In genomic region chr15:42721016-42721415, GRCh38 we compare ENCODE assay signal across 21 cellular contexts. TPM values are rescaled to one million over a fixed set of nuclear protein-coding genes. Genes with fewer than 3 reads are reported as not detected.
DNase-seq lines count a peak whose midpoint lies in the region; ATAC-seq and TF ChIP-seq lines count a peak whose summit lies in the region.
"Had no signal": no experiment of that assay in that cellular context is flagged by ENCODE, and none has a peak within 500 bp of the region (broad histone marks: within the 10 kb centered on the region; RNA-seq: fewer than 3 reads in every experiment).

No MANE protein-coding gene starts in this region.

- CTCF ChIA-PET in CD4-positive, alpha-beta T cell (lab: Charles Lee) = no interaction called here
- CTCF ChIA-PET in RWPE1 (lab: Yijun Ruan, JAX) = interaction anchor here (0.5 to 0.6 kb wide), 2 partner anchors 15 to 670 kb away, joined by 3 read pairs; no protein-coding TSS in a partner anchor

- H3K9me3 ChIP-seq in CD4-positive, alpha-beta T cell (ENCODE audit: control insufficient read depth, low read length) = no peaks in the 10 kb centered on the region
- H3K9me3 ChIP-seq: SJCRH30 had no signal

- H3K9me3 Mint-ChIP-seq in CD4-positive, alpha-beta T cell = no peaks in the 10 kb centered on the region
- H3K9me3 Mint-ChIP-seq in nephron progenitor cell (no peaks in the 10 kb centered on the region), chondrocyte (ENCODE audit: low read depth) (no peaks in the 10 kb centered on the region)

- H3K36me3 Mint-ChIP-seq in CD4-positive, alpha-beta T cell (ENCODE audit: low read depth) = peaks cover 51% of the 10 kb centered on the region
- H3K36me3 Mint-ChIP-seq in nephron progenitor cell (ENCODE audit: low read depth) (peaks cover 29% of the 10 kb centered on the region), chondrocyte (ENCODE audit: low read depth) (peaks cover 22% of the 10 kb centered on the region)

- ATAC-seq in CD4-positive, alpha-beta T cell (ENCODE audit: poor library complexity) = no peak
- ATAC-seq in HG03025 (IDR thresholded peaks at IDR 0.05; ENCODE audit: low FRiP score, unreplicated experiment) = no peak
- ATAC-seq: Panc1 had no signal

- intact Hi-C loops in CD4-positive, alpha-beta T cell (cut with DNase I, micrococcal nuclease) = no loop called here

- no peak overlapping the region for H3K4me3 Mint-ChIP-seq in CD4-positive, alpha-beta T cell
- no peak overlapping the region for H3K4me3 Mint-ChIP-seq in nephron progenitor cell
- no peak overlapping the region for H3K4me3 Mint-ChIP-seq in chondrocyte (ENCODE audit: unreplicated experiment)

- no peak for TF ChIP-seq CTCF in CD4-positive, alpha-beta T cell (IDR thresholded peaks at IDR 0.05)
- TF ChIP-seq CTCF in RWPE1 (conservative IDR thresholded peaks at IDR 0.05; ENCODE audit: low read depth) = no peak
- no peak for TF ChIP-seq CTCF in nephron progenitor cell (IDR thresholded peaks at IDR 0.05)
- no peak for TF ChIP-seq CTCF in chondrocyte (IDR thresholded peaks at IDR 0.05)

- no peaks in the 10 kb centered on the region for H3K27me3 ChIP-seq in CD4-positive, alpha-beta T cell (ENCODE audit: control insufficient read depth, insufficient read depth, low read length)
- H3K27me3 ChIP-seq: SJCRH30 had no signal

- no peak overlapping the region for H3K27ac ChIP-seq in CD4-positive, alpha-beta T cell (ENCODE audit: low read depth, low read length)
- H3K27ac ChIP-seq in RWPE1 (peak overlapping the region; percentile 44), epithelial cell of prostate (peak overlapping the region; percentile 43)
- H3K27ac ChIP-seq: C4-2B, HL-60, SJCRH30 had no signal

- no peaks in the 10 kb centered on the region for H3K4me1 Mint-ChIP-seq in CD4-positive, alpha-beta T cell (ENCODE audit: low read depth)
- H3K4me1 Mint-ChIP-seq in nephron progenitor cell (no peaks in the 10 kb centered on the region), chondrocyte (ENCODE audit: low read depth) (peaks cover 3% of the 10 kb centered on the region)

- POLR2A ChIA-PET in CD4-positive, alpha-beta T cell (lab: Charles Lee) = no interaction called here
- POLR2A ChIA-PET in RWPE1 (lab: Yijun Ruan, JAX; ENCODE audit: low non-redundant PET) = no interaction called here

- peak overlapping the region; percentile 36 for H3K27ac Mint-ChIP-seq in CD4-positive, alpha-beta T cell
- H3K27ac Mint-ChIP-seq in nephron progenitor cell = peak overlapping the region; percentile 32
- no peak overlapping the region for H3K27ac Mint-ChIP-seq in chondrocyte (ENCODE audit: unreplicated experiment)

- H3K27me3 Mint-ChIP-seq in CD4-positive, alpha-beta T cell = no peaks in the 10 kb centered on the region
- H3K27me3 Mint-ChIP-seq in nephron progenitor cell (ENCODE audit: low read depth, poor library complexity) (peaks cover 2% of the 10 kb centered on the region), chondrocyte (ENCODE audit: low read depth) (no peaks in the 10 kb centered on the region)

- DNase-seq in CD4-positive, alpha-beta T cell = no peak
- DNase-seq in RWPE1 (ENCODE audit: low spot score) = peak; percentile 68
- DNase-seq in epithelial cell of prostate (ENCODE audit: low read depth, low spot score) = peak; percentile 94
- DNase-seq in nephron progenitor cell = no peak
- no peak for DNase-seq in central memory CD4-positive, alpha-beta T cell
- no peak for DNase-seq in chondrocyte (ENCODE audit: low spot score)
- no peak for DNase-seq in activated CD4-positive, alpha-beta T cell treated with anti-CD3 and anti-CD28 coated beads for 48 hours
- DNase-seq: DMS53, GDM1, KBM-7, NCI-H1105, NCI-H146, NCI-H2029, NCI-H2227 treated with DMSO at 0.1 percent for 48 hours, NCI-H510A treated with DMSO at 0.1 percent for 48 hours, NCI-H748 treated with DMSO at 0.1 percent for 48 hours, SJCRH30 had no signal

RNA-seq across cellular contexts. Expression of gene CDAN1, which starts 15.9 kb away (rescaled TPM):
- 10 to 100 TPM; 23.2 to 24.7 TPM for total RNA-seq in CD4-positive, alpha-beta T cell
- 14.5 to 21.0 TPM (median 15.7 TPM) in 3 replicates for total RNA-seq in chondrocyte

Comparison
In these comparisons a context has a peak if more than half of its experiments do, and no peak if none do; other contexts are left out.
1. DNase-seq: peak in RWPE1 (single experiment) and epithelial cell of prostate (single experiment); none in CD4-positive, alpha-beta T cell (0 of 10), nephron progenitor cell (single experiment), central memory CD4-positive, alpha-beta T cell (single experiment), chondrocyte (single experiment) and activated CD4-positive, alpha-beta T cell treated with anti-CD3 and anti-CD28 coated beads for 48 hours (single experiment).